Comparison of ENCODE assay signal across 34 cellular contexts in the genomic region with DNA sequence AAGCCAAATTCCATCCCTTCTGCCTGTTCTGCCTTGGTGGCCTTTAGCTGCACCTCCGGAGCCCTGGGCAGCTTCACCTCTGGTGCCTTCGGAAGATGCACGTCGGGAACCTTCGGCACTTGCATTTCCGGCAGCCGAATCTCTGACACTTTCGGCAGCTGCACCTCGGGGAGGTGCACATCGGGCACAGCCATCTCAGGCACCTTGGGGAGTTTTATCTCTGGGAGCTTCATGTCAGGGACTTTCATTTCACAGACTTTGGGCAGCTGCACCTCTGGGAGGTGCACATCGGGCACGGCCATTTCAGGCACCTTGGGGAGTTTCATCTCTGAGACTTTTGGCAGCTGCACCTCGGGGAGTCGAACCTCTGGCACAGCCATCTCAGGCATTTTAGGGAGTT. TPM values are rescaled to one million over a fixed set of nuclear protein-coding genes. Genes with fewer than 3 reads are reported as not detected.
"Had no signal": no experiment of that assay in that cellular context is flagged by ENCODE, and none has a peak within 500 bp of the region (broad histone marks: within the 10 kb centered on the region; RNA-seq: fewer than 3 reads in every experiment).

No MANE protein-coding gene starts in this region.

- H3K9me3 Mint-ChIP-seq: activated CD4-positive, alpha-beta T cell treated with anti-CD3 and anti-CD28 coated beads, Interleukin-2, amount 10 ng/mL, durations not matched to agents 24 days and 14 days; activated CD8-positive, alpha-beta T cell treated with anti-CD3 and anti-CD28 coated beads for 36 hours; activated naive CD8-positive, alpha-beta T cell treated with anti-CD3 and anti-CD28 coated beads for 36 hours; activated T-cell treated with anti-CD3 and anti-CD28 coated beads, Interleukin-2, amount 50 U/mL, for 72 hours; activated T-helper 17 cell treated with anti-CD3 and anti-CD28 coated beads, Interleukin-2, amount 50 U/mL, for 72 hours had no signal

- H3K27me3 ChIP-seq: ascending aorta, body of pancreas, breast epithelium had no signal

- H3K4me3 Mint-ChIP-seq: activated CD4-positive, alpha-beta T cell treated with anti-CD3 and anti-CD28 coated beads, Interleukin-2, amount 10 ng/mL, durations not matched to agents 24 days and 14 days; activated CD8-positive, alpha-beta T cell treated with anti-CD3 and anti-CD28 coated beads for 36 hours; activated naive CD8-positive, alpha-beta T cell treated with anti-CD3 and anti-CD28 coated beads for 36 hours; activated T-cell treated with anti-CD3 and anti-CD28 coated beads, Interleukin-2, amount 50 U/mL, for 72 hours; activated T-helper 17 cell treated with anti-CD3 and anti-CD28 coated beads, Interleukin-2, amount 50 U/mL, for 72 hours had no signal

- H3K27ac ChIP-seq: ascending aorta, body of pancreas, breast epithelium, SJCRH30, SK-N-MC had no signal

- H3K9me3 ChIP-seq: ascending aorta, body of pancreas, breast epithelium, SJCRH30 had no signal

- DNase-seq: activated CD4-positive, alpha-beta T cell treated with anti-CD3 and anti-CD28 coated beads, Interleukin-2, amount 10 ng/mL, durations not matched to agents 24 days and 14 days; activated CD4-positive, alpha-beta T cell treated with anti-CD3 and anti-CD28 coated beads, Interleukin-2, amount 50 U/mL, for 4 hours; activated CD8-positive, alpha-beta T cell treated with anti-CD3 and anti-CD28 coated beads for 36 hours; activated effector memory CD4-positive, alpha-beta T cell treated with anti-CD3 and anti-CD28 coated beads, Interleukin-2, amount 50 U/mL, for 16 hours; activated naive CD4-positive, alpha-beta T cell; activated naive CD4-positive, alpha-beta T cell treated with anti-CD3 and anti-CD28 coated beads, Interleukin-2, amount 50 U/mL, for 16 hours; activated naive CD8-positive, alpha-beta T cell treated with anti-CD3 and anti-CD28 coated beads for 36 hours; activated T-cell treated with anti-CD3 and anti-CD28 coated beads, Interleukin-2, amount 50 U/mL, for 1 hour; activated T-cell treated with anti-CD3 and anti-CD28 coated beads, Interleukin-2, amount 50 U/mL, for 72 hours; amygdala; body of pancreas; cerebellar nuclear complex; Karpas-422; NCI-H1048; NCI-H1105 treated with DMSO at 0.1 percent for 48 hours; NCI-H1436; NCI-H1694; NCI-H1930; NCI-H2081 treated with DMSO at 0.1 percent for 48 hours; NCI-H226; NCI-H446 treated with DMSO at 0.1 percent for 48 hours; NCI-H524; OCI-M1; SHP77; SJCRH30; T1000 had no signal

- H3K27ac Mint-ChIP-seq: activated CD4-positive, alpha-beta T cell treated with anti-CD3 and anti-CD28 coated beads, Interleukin-2, amount 10 ng/mL, durations not matched to agents 24 days and 14 days; activated CD8-positive, alpha-beta T cell treated with anti-CD3 and anti-CD28 coated beads for 36 hours; activated naive CD8-positive, alpha-beta T cell treated with anti-CD3 and anti-CD28 coated beads for 36 hours; activated T-cell treated with anti-CD3 and anti-CD28 coated beads, Interleukin-2, amount 50 U/mL, for 72 hours; activated T-helper 17 cell treated with anti-CD3 and anti-CD28 coated beads, Interleukin-2, amount 50 U/mL, for 72 hours had no signal

- ATAC-seq: activated CD8-positive, alpha-beta T cell treated with anti-CD3 and anti-CD28 coated beads for 36 hours; activated T-cell treated with anti-CD3 and anti-CD28 coated beads, Interleukin-2, amount 50 U/mL, for 72 hours; activated T-helper 17 cell treated with anti-CD3 and anti-CD28 coated beads, Interleukin-2, amount 50 U/mL, for 72 hours; body of pancreas; K562 had no signal

- H3K4me3 ChIP-seq: ascending aorta, body of pancreas, breast epithelium, K562, SJCRH30, SK-N-MC had no signal

- H3K36me3 ChIP-seq: ascending aorta, breast epithelium, SJCRH30 had no signal

- H3K36me3 Mint-ChIP-seq: activated naive CD8-positive, alpha-beta T cell treated with anti-CD3 and anti-CD28 coated beads for 36 hours had no signal

- H3K4me1 ChIP-seq: ascending aorta, body of pancreas, SJCRH30 had no signal

- H3K27me3 Mint-ChIP-seq: activated CD8-positive, alpha-beta T cell treated with anti-CD3 and anti-CD28 coated beads for 36 hours; activated naive CD8-positive, alpha-beta T cell treated with anti-CD3 and anti-CD28 coated beads for 36 hours; activated T-helper 17 cell treated with anti-CD3 and anti-CD28 coated beads, Interleukin-2, amount 50 U/mL, for 72 hours had no signal

RNA-seq across cellular contexts. Expression of a gene that starts 6.0 kb away (rescaled TPM):
- total RNA-seq: activated CD4-positive, alpha-beta T cell treated with anti-CD3 and anti-CD28 coated beads, Interleukin-2, amount 10 ng/mL, durations not matched to agents 24 days and 14 days; activated CD8-positive, alpha-beta T cell treated with anti-CD3 and anti-CD28 coated beads for 36 hours; activated naive CD8-positive, alpha-beta T cell treated with anti-CD3 and anti-CD28 coated beads for 36 hours; activated T-helper 17 cell treated with anti-CD3 and anti-CD28 coated beads, Interleukin-2, amount 50 U/mL, for 72 hours; ascending aorta; body of pancreas; MCF 10A; T-helper 1 cell treated with Interleukin-12 subunit alpha and Interleukin-12 subunit beta and Interleukin-4 antibody, amounts not matched to agents 30 ng/mL and 1 ng/mL, for 36 hours; T-helper 2 cell treated with Interferon-gamma antibody and Interleukin-4, amounts not matched to agents 100 ng/mL and 5 ng/mL, for 36 hours had no signal
